Comparison of ENCODE assay signal across 24 cellular contexts in the genomic region with DNA sequence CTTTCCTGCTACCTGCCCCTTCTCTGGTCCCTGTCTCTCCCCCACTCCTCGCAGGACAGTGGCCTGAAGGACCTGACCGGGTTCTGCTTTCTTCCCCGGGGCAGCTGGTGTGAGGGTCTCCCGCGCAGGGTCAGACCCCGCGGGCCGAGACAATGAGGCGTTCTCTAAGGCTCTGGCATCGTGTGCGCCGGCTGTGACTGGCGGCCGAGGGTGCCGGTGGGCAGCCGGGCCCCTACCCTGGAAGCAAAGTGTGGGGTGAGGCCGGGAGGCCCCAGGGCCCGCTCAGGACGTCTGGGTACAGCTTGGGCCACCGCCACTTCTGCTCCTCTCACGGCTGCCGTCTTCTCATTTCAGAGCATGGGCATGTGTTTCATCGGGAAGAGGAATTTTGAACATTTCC. TPM values are rescaled to one million over a fixed set of nuclear protein-coding genes. Genes with fewer than 3 reads are reported as not detected.
DNase-seq lines count a peak whose midpoint lies in the region; ATAC-seq, FAIRE-seq and TF ChIP-seq lines count a peak whose summit lies in the region.
"Had no signal": no experiment of that assay in that cellular context is flagged by ENCODE, and none has a peak within 500 bp of the region (broad histone marks: within the 10 kb centered on the region; RNA-seq: fewer than 3 reads in every experiment).

No MANE protein-coding gene starts in this region.

- ATAC-seq in HepG2: no peak
- ATAC-seq in right lobe of liver: no peak
- ATAC-seq in GM18867 (IDR thresholded peaks at IDR 0.05; ENCODE audit: unreplicated experiment): no peak
- ATAC-seq in GM19467 (IDR thresholded peaks at IDR 0.05; ENCODE audit: unreplicated experiment): no peak
- ATAC-seq: A549; CD8-positive, alpha-beta T cell; HCT116 had no signal

- no peak overlapping the region for H3K4me3 Mint-ChIP-seq in chondrocyte (ENCODE audit: unreplicated experiment)
- H3K4me3 Mint-ChIP-seq: CD8-positive, alpha-beta T cell had no signal

- H2BK5ac ChIP-seq in neuronal stem cell (ENCODE audit: low read length): no peak overlapping the region

- TF ChIP-seq POLR2A in HepG2 (IDR thresholded peaks at IDR 0.05; ENCODE audit: insufficient read depth in 1 of 2, low read depth in 2 of 2, low read length in 2 of 2) (no peak), right lobe of liver (IDR thresholded peaks at IDR 0.05) (no peak)

- POLR2A ChIA-PET in HepG2 (lab: Yijun Ruan, JAX): no interaction called here

- 94% methylated on average over 20 of the region's 23 CpGs for WGBS in HepG2 (ENCODE audit: low lambda C conversion rate)
- WGBS in right lobe of liver (ENCODE audit: insufficient coverage, low coverage, low lambda C conversion rate, missing lambda C conversion rate): 100% methylated on average over 1 of the region's 23 CpGs
- WGBS in neuronal stem cell (ENCODE audit: extremely low coverage in 2 of 2, insufficient read length in 2 of 2, insufficient replicate concordance in 1 of 2), 2 donors: no CpG with 5 or more reads among the region's 23 CpGs
- 97% methylated on average over 23 of the region's 23 CpGs for WGBS in hepatocyte (ENCODE audit: low lambda C conversion rate, missing lambda C conversion rate)

- no peaks in the 10 kb centered on the region for H3K79me2 ChIP-seq in HepG2 (ENCODE audit: insufficient read depth, low read length)
- H3K79me2 ChIP-seq in hepatocyte: no peaks in the 10 kb centered on the region

- H4K20me1 ChIP-seq in HepG2 (ENCODE audit: insufficient read depth, low read length) (no peaks in the 10 kb centered on the region), hepatocyte (ENCODE audit: insufficient read depth, poor library complexity, severe bottlenecking) (peaks cover 9% of the 10 kb centered on the region)

- H3K23ac ChIP-seq in neuronal stem cell (ENCODE audit: low read depth, low read length, poor library complexity): peak overlapping the region; percentile 9

- TF ChIP-seq EP300 in HepG2 (IDR thresholded peaks at IDR 0.05; ENCODE audit: low read depth in 2 of 2, low read length in 2 of 2): no peak
- TF ChIP-seq EP300 in HepG2 (CRISPR knock-in tag; IDR thresholded peaks at IDR 0.05; ENCODE audit: borderline replicate concordance): no peak

- no peak overlapping the region for H3K4ac ChIP-seq in neuronal stem cell (ENCODE audit: low read length)

- H2AFZ ChIP-seq in HepG2 (ENCODE audit: low read length): no peak overlapping the region
- H2AFZ ChIP-seq in neuronal stem cell (ENCODE audit: low read length): no peak overlapping the region
- no peak overlapping the region for H2AFZ ChIP-seq in hepatocyte

- intact Hi-C loops in HepG2 (cut with micrococcal nuclease; ENCODE audit: unreplicated experiment): no loop called here
- intact Hi-C loops in right lobe of liver (cut with DNase I): no loop called here

- no peak overlapping the region for H2BK120ac ChIP-seq in neuronal stem cell (ENCODE audit: low read depth, low read length)

- no peak overlapping the region for H3K14ac ChIP-seq in neuronal stem cell (ENCODE audit: low read length)

- no peak overlapping the region for H3K4me2 ChIP-seq in HepG2 (ENCODE audit: low read depth, low read length)
- no peak overlapping the region for H3K4me2 ChIP-seq in neuronal stem cell (ENCODE audit: insufficient read depth, low read length, poor library complexity, severe bottlenecking)
- H3K4me2 ChIP-seq in hepatocyte: no peak overlapping the region
- H3K4me2 ChIP-seq: A549 had no signal

- H3K4me3 ChIP-seq in HepG2 (replicated peaks in 1 of 3; ENCODE audit: insufficient read depth in 1 of 3, low read depth in 2 of 3, low read length in 3 of 3): no peak overlapping the region
- no peak overlapping the region for H3K4me3 ChIP-seq in right lobe of liver
- no peak overlapping the region for H3K4me3 ChIP-seq in neuronal stem cell (ENCODE audit: low read length in 2 of 2)
- H3K4me3 ChIP-seq in hepatocyte: no peak overlapping the region
- H3K4me3 ChIP-seq: A549 had no signal

- no peak overlapping the region for H3K27ac Mint-ChIP-seq in chondrocyte (ENCODE audit: unreplicated experiment)
- H3K27ac Mint-ChIP-seq: CD8-positive, alpha-beta T cell had no signal

- no peak overlapping the region for H4K91ac ChIP-seq in neuronal stem cell (ENCODE audit: low read depth, low read length, poor library complexity)

- H2AK5ac ChIP-seq in neuronal stem cell (ENCODE audit: low read depth, low read length): no peak overlapping the region

- peak overlapping the region; percentile 82 for H4K8ac ChIP-seq in neuronal stem cell (ENCODE audit: low read depth, low read length)

- FAIRE-seq in HepG2 (lab: Jason Lieb, UNC): no peak
- FAIRE-seq: A549, G401.6 had no signal

- no TSS peak for BruUV-seq in HepG2 (replicated peaks; lab: Mats Ljungman, UMichigan)

- H3K9me3 Mint-ChIP-seq in chondrocyte (ENCODE audit: low read depth): no peaks in the 10 kb centered on the region
- H3K9me3 Mint-ChIP-seq: CD8-positive, alpha-beta T cell had no signal

- no peaks in the 10 kb centered on the region for H3K27me3 Mint-ChIP-seq in chondrocyte (ENCODE audit: low read depth)

- CTCF ChIA-PET in HepG2 (lab: Yijun Ruan, JAX; ENCODE audit: low intra/inter-chr PET ratio, low total read pairs): no interaction called here

- H3K9me2 ChIP-seq in hepatocyte (replicated peaks; ENCODE audit: insufficient read depth): no peaks in the 10 kb centered on the region

- no peak for DNase-seq in HepG2 (ENCODE audit: low spot score)
- no peak for DNase-seq in right lobe of liver
- peak; percentile 55 for DNase-seq in chondrocyte (ENCODE audit: low spot score)
- DNase-seq in neuronal stem cell (ENCODE audit: low spot score): no peak
- no peak for DNase-seq in hepatocyte (ENCODE audit: low spot score)
- DNase-seq: AML-193; C1 segment of cervical spinal cord; Caco-2; CD8-positive, alpha-beta T cell; Kasumi-1; NCI-H1092 treated with DMSO at 0.1 percent for 48 hours; NCI-H1436; NCI-H187; NCI-H2081 treated with DMSO at 0.1 percent for 48 hours; NCI-H2171 treated with DMSO at 0.1 percent for 48 hours; NCI-H345; NCI-H524; NCI-H748 treated with DMSO at 0.1 percent for 48 hours; SHP77 treated with DMSO at 0.1 percent for 48 hours had no signal

- no peaks in the 10 kb centered on the region for H3K27me3 ChIP-seq in HepG2 (ENCODE audit: control insufficient read depth in 1 of 2, insufficient read depth in 2 of 2, low read length in 2 of 2)
- no peaks in the 10 kb centered on the region for H3K27me3 ChIP-seq in right lobe of liver
- H3K27me3 ChIP-seq in neuronal stem cell (ENCODE audit: control insufficient read depth in 3 of 3, insufficient read depth in 3 of 3, low read depth in 1 of 3, low read length in 3 of 3): no peaks in the 10 kb centered on the region
- no peaks in the 10 kb centered on the region for H3K27me3 ChIP-seq in hepatocyte

- TF ChIP-seq CTCF in HepG2 (CRISPR knock-in tag; IDR thresholded peaks at IDR 0.05): no peak
- TF ChIP-seq CTCF in right lobe of liver (IDR thresholded peaks at IDR 0.05): no peak
- TF ChIP-seq CTCF in chondrocyte (IDR thresholded peaks at IDR 0.05): no peak
- TF ChIP-seq CTCF in hepatocyte (IDR thresholded peaks at IDR 0.05; ENCODE audit: poor library complexity): no peak

- H3K4me1 ChIP-seq in HepG2 (ENCODE audit: insufficient read depth, low read length) (no peaks in the 10 kb centered on the region), right lobe of liver (no peaks in the 10 kb centered on the region), neuronal stem cell (ENCODE audit: control insufficient read depth in 2 of 2, insufficient read depth in 1 of 2, low read depth in 1 of 2, low read length in 2 of 2) (no peaks in the 10 kb centered on the region), hepatocyte (ENCODE audit: insufficient read depth) (no peaks in the 10 kb centered on the region)
- H3K4me1 ChIP-seq: Caco-2 had no signal

- H3K27ac ChIP-seq in HepG2 (ENCODE audit: extremely low read length, insufficient read depth, low read length) (no peak overlapping the region), right lobe of liver (no peak overlapping the region), neuronal stem cell (replicated peaks; ENCODE audit: low read length) (no peak overlapping the region), hepatocyte (no peak overlapping the region)
- H3K27ac ChIP-seq: A549 had no signal

- no peak overlapping the region for H2BK12ac ChIP-seq in neuronal stem cell (ENCODE audit: low read length)

- no peak overlapping the region for H3K18ac ChIP-seq in neuronal stem cell (ENCODE audit: low read length)

- no peak overlapping the region for H3K9ac ChIP-seq in HepG2 (ENCODE audit: insufficient read depth, low read depth, low read length)
- no peak overlapping the region for H3K9ac ChIP-seq in neuronal stem cell (ENCODE audit: low read depth, low read length, poor library complexity)

- H3K36me3 ChIP-seq in HepG2 (replicated peaks in 1 of 2; ENCODE audit: control insufficient read depth in 1 of 2, insufficient read depth in 2 of 2, low read length in 2 of 2) (peaks cover 57 to 94% of the 10 kb centered on the region in 2 experiments), right lobe of liver (peaks cover 0 to 71% (median 31%) of the 10 kb centered on the region in 4 donors), neuronal stem cell (replicated peaks in 1 of 2; ENCODE audit: control insufficient read depth in 2 of 2, insufficient read depth in 2 of 2, low read length in 2 of 2) (peaks cover 56 to 98% of the 10 kb centered on the region in 2 donors), hepatocyte (replicated peaks; ENCODE audit: insufficient read depth, low read depth) (no peaks in the 10 kb centered on the region)

- no peak overlapping the region for H2BK15ac ChIP-seq in neuronal stem cell (ENCODE audit: low read length)

- H3K79me1 ChIP-seq in neuronal stem cell (ENCODE audit: low read depth, low read length): peaks cover 13% of the 10 kb centered on the region

- no peak for TF ChIP-seq RAD21 in HepG2 (CRISPR knock-in tag; IDR thresholded peaks at IDR 0.05)

- in situ Hi-C loops in HepG2 (cut with HindIII; ENCODE audit: extremely low pct_ligation_motif_present, low pct_unique_long_range_greater_than_20kb): no loop called here

- peaks cover 31% of the 10 kb centered on the region for H3K36me3 Mint-ChIP-seq in chondrocyte (ENCODE audit: low read depth)

- peaks cover 12% of the 10 kb centered on the region for H3K4me1 Mint-ChIP-seq in chondrocyte (ENCODE audit: low read depth)

- H3K9me3 ChIP-seq in HepG2 (ENCODE audit: low read length) (no peaks in the 10 kb centered on the region), right lobe of liver (no peaks in the 10 kb centered on the region), neuronal stem cell (replicated peaks in 1 of 2; ENCODE audit: control insufficient read depth in 2 of 2, insufficient read depth in 1 of 2, low read depth in 1 of 2, low read length in 2 of 2) (no peaks in the 10 kb centered on the region), hepatocyte (ENCODE audit: low read depth) (no peaks in the 10 kb centered on the region)
- H3K9me3 ChIP-seq: A549, Caco-2 had no signal

RNA-seq across cellular contexts. Expression of a gene that starts 16.3 kb away (rescaled TPM):
- 47.7 and 50.2 TPM in 2 replicates for total RNA-seq in HepG2 (2016; rRNA removed; fragmentation: Illumina TruSeq; extraction: Trizol)
- 18.2 and 23.3 TPM in 2 replicates for total RNA-seq in HepG2 (2016; cell fraction: cytosol; rRNA removed; fragmentation: Illumina TruSeq; extraction: Trizol; ENCODE audit: low read depth)
- 47.8 and 51.9 TPM in 2 replicates for total RNA-seq in HepG2 (2016; cell fraction: insoluble cytoplasmic fraction; rRNA removed; fragmentation: Illumina TruSeq; extraction: Trizol)
- 29.1 and 30.8 TPM in 2 replicates for total RNA-seq in HepG2 (2016; cell fraction: membrane; rRNA removed; fragmentation: Illumina TruSeq; extraction: Trizol)
- total RNA-seq in HepG2 (2016; cell fraction: nucleus; rRNA removed; fragmentation: Illumina TruSeq; extraction: Trizol): 60.2 and 64.2 TPM in 2 replicates
- polyA plus RNA-seq in HepG2 (2011; rRNA removed): 31.0 and 32.1 TPM in 2 replicates
- polyA plus RNA-seq in HepG2 (2011; cell fraction: cytosol; rRNA removed): 19.1 and 26.5 TPM in 2 replicates
- 132 and 159 TPM in 2 replicates for polyA plus RNA-seq in HepG2 (2011; cell fraction: nucleus; rRNA removed)
- polyA plus RNA-seq in HepG2 (2012): 26.7 and 28.6 TPM in 2 replicates
- 8.9 and 10.9 TPM in 2 replicates for polyA plus RNA-seq in HepG2 (2016; cell fraction: cytosol; fragmentation: Illumina TruSeq; extraction: Trizol; ENCODE audit: low read depth)
- polyA plus RNA-seq in HepG2 (2016; cell fraction: insoluble cytoplasmic fraction; fragmentation: Illumina TruSeq; extraction: Trizol; ENCODE audit: low read depth): 51.8 and 58.5 TPM in 2 replicates
- 20.5 and 21.0 TPM in 2 replicates for polyA plus RNA-seq in HepG2 (2016; cell fraction: membrane; fragmentation: Illumina TruSeq; extraction: Trizol; ENCODE audit: low read depth)
- polyA plus RNA-seq in HepG2 (2016; cell fraction: nucleus; fragmentation: Illumina TruSeq; extraction: Trizol; ENCODE audit: insufficient read depth, low read depth): 126 and 127 TPM in 2 replicates
- 36.9 and 68.5 TPM in 2 replicates for polyA minus RNA-seq in HepG2 (2011; rRNA and poly(A)+ RNA removed; ENCODE audit: low replicate concordance)
- 9.8 and 12.0 TPM in 2 replicates for polyA minus RNA-seq in HepG2 (2011; cell fraction: cytosol; rRNA and poly(A)+ RNA removed)
- polyA minus RNA-seq in HepG2 (2011; cell fraction: nucleus; rRNA and poly(A)+ RNA removed): 105 and 171 TPM in 2 replicates
- total RNA-seq in right lobe of liver: 10 to 100 TPM; 17.2 to 24.2 (median 19.9) TPM
- 26.5 to 39.2 TPM (median 27.3 TPM) in 3 replicates for total RNA-seq in chondrocyte
- 30.9 TPM for polyA plus RNA-seq in neuronal stem cell (2013, experiment 1 of 2)
- polyA plus RNA-seq in neuronal stem cell (2013, experiment 2 of 2): 33.3 TPM
- 36.0 and 40.9 TPM in 2 replicates for total RNA-seq in hepatocyte
- 38.0 and 44.6 TPM in 2 replicates for polyA plus RNA-seq in hepatocyte

RNA-seq across cellular contexts. Expression of a gene that starts 55.1 kb away (rescaled TPM):
- total RNA-seq in HepG2 (2016; rRNA removed; fragmentation: Illumina TruSeq; extraction: Trizol) (13.5 and 15.3 TPM in 2 replicates), right lobe of liver (under 1 TPM; 0.15 to 0.84 (median 0.52) TPM), chondrocyte (7.2 to 8.2 TPM (median 7.3 TPM) in 3 replicates), hepatocyte (2.6 and 4.4 TPM in 2 replicates)
- total RNA-seq in HepG2 (2016; cell fraction: cytosol; rRNA removed; fragmentation: Illumina TruSeq; extraction: Trizol; ENCODE audit: low read depth): 9.5 and 10.9 TPM in 2 replicates
- 12.5 and 14.4 TPM in 2 replicates for total RNA-seq in HepG2 (2016; cell fraction: insoluble cytoplasmic fraction; rRNA removed; fragmentation: Illumina TruSeq; extraction: Trizol)
- total RNA-seq in HepG2 (2016; cell fraction: membrane; rRNA removed; fragmentation: Illumina TruSeq; extraction: Trizol): 16.2 and 16.3 TPM in 2 replicates
- total RNA-seq in HepG2 (2016; cell fraction: nucleus; rRNA removed; fragmentation: Illumina TruSeq; extraction: Trizol): 13.0 and 13.4 TPM in 2 replicates
- polyA plus RNA-seq in HepG2 (2011; rRNA removed) (7.0 and 10.7 TPM in 2 replicates), hepatocyte (4.1 and 5.9 TPM in 2 replicates)
- polyA plus RNA-seq in HepG2 (2011; cell fraction: cytosol; rRNA removed): 4.1 and 6.8 TPM in 2 replicates
- polyA plus RNA-seq in HepG2 (2011; cell fraction: nucleus; rRNA removed): 14.2 and 21.4 TPM in 2 replicates
- polyA plus RNA-seq in HepG2 (2012): 4.6 and 8.5 TPM in 2 replicates
- 6.3 and 6.9 TPM in 2 replicates for polyA plus RNA-seq in HepG2 (2016; cell fraction: cytosol; fragmentation: Illumina TruSeq; extraction: Trizol; ENCODE audit: low read depth)
- polyA plus RNA-seq in HepG2 (2016; cell fraction: insoluble cytoplasmic fraction; fragmentation: Illumina TruSeq; extraction: Trizol; ENCODE audit: low read depth): 17.8 and 23.8 TPM in 2 replicates
- polyA plus RNA-seq in HepG2 (2016; cell fraction: membrane; fragmentation: Illumina TruSeq; extraction: Trizol; ENCODE audit: low read depth): 16.6 and 17.2 TPM in 2 replicates
- 56.0 and 61.7 TPM in 2 replicates for polyA plus RNA-seq in HepG2 (2016; cell fraction: nucleus; fragmentation: Illumina TruSeq; extraction: Trizol; ENCODE audit: insufficient read depth, low read depth)
- polyA minus RNA-seq in HepG2 (2011; rRNA and poly(A)+ RNA removed; ENCODE audit: low replicate concordance): 12.6 and 23.6 TPM in 2 replicates
- 6.7 and 8.3 TPM in 2 replicates for polyA minus RNA-seq in HepG2 (2011; cell fraction: cytosol; rRNA and poly(A)+ RNA removed)
- 9.7 and 11.5 TPM in 2 replicates for polyA minus RNA-seq in HepG2 (2011; cell fraction: nucleus; rRNA and poly(A)+ RNA removed)
- 50.8 TPM for polyA plus RNA-seq in neuronal stem cell (2013, experiment 1 of 2)
- polyA plus RNA-seq in neuronal stem cell (2013, experiment 2 of 2): 52.2 TPM
